1 cellular context compared by ENCODE assay signal in the genomic region with DNA sequence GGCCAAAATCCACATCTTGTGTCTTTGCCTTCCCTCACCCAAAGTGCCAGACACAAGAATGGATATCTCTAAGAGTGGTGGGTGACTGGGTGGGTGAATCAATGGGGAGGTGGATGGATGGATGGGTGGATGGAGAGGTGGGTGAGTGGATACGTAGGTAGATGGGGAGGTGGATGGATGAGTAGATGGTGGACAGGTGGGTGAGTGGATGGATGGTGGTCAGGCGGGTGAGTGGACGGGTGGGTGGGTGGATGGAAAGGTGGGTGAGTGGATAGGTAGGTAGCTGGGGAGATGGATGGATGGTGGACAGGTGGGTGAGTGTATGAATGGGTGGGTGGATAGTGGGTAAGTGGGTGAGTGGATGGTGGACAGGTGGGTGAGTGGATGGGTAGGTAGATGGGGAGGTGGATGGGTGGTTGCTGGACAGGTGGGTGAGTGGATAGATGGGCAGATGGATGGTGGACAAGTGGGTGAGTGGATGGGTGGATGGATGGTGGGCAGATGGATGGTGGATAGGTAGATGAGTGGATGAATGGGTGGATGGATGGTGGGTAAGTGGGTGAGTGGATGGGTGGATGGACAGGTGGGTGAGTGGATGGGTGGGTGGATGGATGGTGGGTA.
TF ChIP-seq lines count a peak whose summit lies in the region.

No MANE protein-coding gene starts in this region.

TF ChIP-seq in IMR-90, 13 proteins besides CTCF, POLR2A, EP300 and RAD21:
- TF ChIP-seq MXI1 (IDR thresholded peaks at IDR 0.05; ENCODE audit: borderline replicate concordance, low read depth, low read length) = no peak
- TF ChIP-seq CEBPB (IDR thresholded peaks at IDR 0.05; ENCODE audit: low read depth, low read length) = no peak
- no peak for TF ChIP-seq USF2 (IDR thresholded peaks at IDR 0.05; ENCODE audit: low read depth, low read length)
- no peak for TF ChIP-seq FOS (IDR thresholded peaks at IDR 0.05; ENCODE audit: low read depth, low read length)
- TF ChIP-seq SMC3 (IDR thresholded peaks at IDR 0.05; ENCODE audit: low read depth, low read length) = no peak
- no peak for TF ChIP-seq BHLHE40 (IDR thresholded peaks at IDR 0.05; ENCODE audit: low read depth, low read length)
- no peak for TF ChIP-seq ELK1 (IDR thresholded peaks at IDR 0.05; ENCODE audit: borderline replicate concordance, low read depth, low read length)
- no peak for TF ChIP-seq RCOR1 (IDR thresholded peaks at IDR 0.05; ENCODE audit: insufficient replicate concordance, low read length)
- TF ChIP-seq CHD1 (IDR thresholded peaks at IDR 0.05; ENCODE audit: low read depth, low read length) = no peak
- TF ChIP-seq NFE2L2 (IDR thresholded peaks at IDR 0.05; ENCODE audit: low read depth, low read length) = no peak
- no peak for TF ChIP-seq MAZ (IDR thresholded peaks at IDR 0.05; ENCODE audit: borderline replicate concordance, low read depth, low read length)
